In genomic region chr16:72107371-72107770, GRCh38 we compare ENCODE assay signal across 1 cellular context.
TF ChIP-seq lines count a peak whose summit lies in the region.

No MANE protein-coding gene starts in this region.

TF ChIP-seq in GM12878, 131 proteins besides CTCF, POLR2A, EP300 and RAD21:
- TF ChIP-seq LARP7 (IDR thresholded peaks at IDR 0.05) (no peak), ZBTB4 (CRISPR knock-in tag; IDR thresholded peaks at IDR 0.05) (no peak), YY1 (IDR thresholded peaks at IDR 0.05; ENCODE audit: low read depth, low read length) (no peak), REST (IDR thresholded peaks at IDR 0.05; ENCODE audit: low read depth, low read length) (no peak), ETV6 (conservative IDR thresholded peaks at IDR 0.05 in 1 of 2, IDR thresholded peaks at IDR 0.05 in 1 of 2; ENCODE audit: borderline replicate concordance in 1 of 2, low read depth in 1 of 2) (no peak), SIN3A (IDR thresholded peaks at IDR 0.05; ENCODE audit: low read depth, low read length) (no peak), ZNF207 (IDR thresholded peaks at IDR 0.05; ENCODE audit: borderline replicate concordance) (no peak), ESRRA (IDR thresholded peaks at IDR 0.05; ENCODE audit: low read length) (no peak), IRF5 (IDR thresholded peaks at IDR 0.05; ENCODE audit: borderline replicate concordance) (no peak), ZNF24 (IDR thresholded peaks at IDR 0.05) (no peak), IRF3 (IDR thresholded peaks at IDR 0.05) (no peak), GATAD2B (conservative IDR thresholded peaks at IDR 0.05; ENCODE audit: low read depth) (no peak), RFX5 (IDR thresholded peaks at IDR 0.05; ENCODE audit: low read depth, low read length) (no peak), NR2C1 (IDR thresholded peaks at IDR 0.05) (no peak), SKIL (IDR thresholded peaks at IDR 0.05; ENCODE audit: low read depth, poor library complexity, severe bottlenecking) (no peak)
